Comparison of ENCODE assay signal across 8 cellular contexts in genomic region chr15:99732711-99733267, GRCh38. TPM values are rescaled to one million over a fixed set of nuclear protein-coding genes. Genes with fewer than 3 reads are reported as not detected.
DNase-seq lines count a peak whose midpoint lies in the region; ATAC-seq and TF ChIP-seq lines count a peak whose summit lies in the region.

No MANE protein-coding gene starts in this region.

- 1% methylated on average over 49 of the region's 49 CpGs for WGBS in right cardiac atrium

- peaks cover 12 to 24% (median 16%) of the 10 kb centered on the region in 4 donors for H3K4me1 Mint-ChIP-seq in CD4-positive, alpha-beta memory T cell
- H3K4me1 Mint-ChIP-seq in activated T-helper 1 cell treated with anti-CD3 and anti-CD28 coated beads, Interleukin-12 subunit alpha, Interleukin-12 subunit beta, Interleukin-2, Interleukin-4 antibody, amounts not matched to agents 30 ng/mL and 10 ng/mL and 1 ng/mL, durations not matched to agents 14 hours and 24 hours and 36 hours (ENCODE audit: low read depth) = peaks cover 33% of the 10 kb centered on the region

- peaks cover 3 to 8% of the 10 kb centered on the region in 2 donors for H3K36me3 Mint-ChIP-seq in CD4-positive, alpha-beta memory T cell
- H3K36me3 Mint-ChIP-seq in activated T-helper 1 cell treated with anti-CD3 and anti-CD28 coated beads, Interleukin-12 subunit alpha, Interleukin-12 subunit beta, Interleukin-2, Interleukin-4 antibody, amounts not matched to agents 30 ng/mL and 10 ng/mL and 1 ng/mL, durations not matched to agents 14 hours and 24 hours and 36 hours (ENCODE audit: low read depth) = peaks cover 16% of the 10 kb centered on the region

- peaks cover 13% of the 10 kb centered on the region for H3K36me3 ChIP-seq in CD4-positive, alpha-beta memory T cell (ENCODE audit: insufficient read depth, low read length)
- no peaks in the 10 kb centered on the region for H3K36me3 ChIP-seq in gastrocnemius medialis

- peak in 1 of 5 donors; percentile 8 for DNase-seq in CD4-positive, alpha-beta memory T cell
- DNase-seq in activated T-helper 1 cell treated with anti-CD3 and anti-CD28 coated beads, Interleukin-12 subunit alpha, Interleukin-12 subunit beta, Interleukin-2, Interleukin-4 antibody, amounts not matched to agents 30 ng/mL and 10 ng/mL and 1 ng/mL, durations not matched to agents 14 hours and 24 hours and 36 hours (ENCODE audit: low spot score) = no peak
- DNase-seq in right cardiac atrium (peak in 2 of 3 donors; percentile 48 to 81), gastrocnemius medialis (peak in 1 of 2 donors; percentile 48), midbrain (lab: John Stamatoyannopoulos, UW) (no peak), retina (no peak)

- intact Hi-C loops in CD4-positive, alpha-beta memory T cell (cut with micrococcal nuclease) = loop anchor here (1.0 to 10.0 kb wide), 7 partner anchors 25 to 1080 kb away; partner anchors contain the start of genes ASB7, LINS1, LRRC28 and MEF2A
- intact Hi-C loops in activated T-helper 1 cell treated with anti-CD3 and anti-CD28 coated beads, Interleukin-12 subunit alpha, Interleukin-12 subunit beta, Interleukin-2, Interleukin-4 antibody, amounts not matched to agents 30 ng/mL and 10 ng/mL and 1 ng/mL, durations not matched to agents 14 hours and 24 hours and 36 hours (cut with micrococcal nuclease) = loop anchor here (1.0 to 2.0 kb wide), 6 partner anchors 12 to 870 kb away; partner anchors contain the start of genes ASB7, LINS1, LRRC28 and MEF2A
- intact Hi-C loops in right cardiac atrium (cut with DNase I) (loop anchor here in 1 of 4 donors (10.0 kb wide), 1 partner anchor 448 kb away; no protein-coding TSS in a partner anchor), gastrocnemius medialis (cut with DNase I; ENCODE audit: low total_unique reads) (loop anchor here (2.0 to 10.0 kb wide), 5 partner anchors 14 to 608 kb away; partner anchors contain the start of gene MEF2A)

- no peaks in the 10 kb centered on the region for H3K27me3 Mint-ChIP-seq in CD4-positive, alpha-beta memory T cell
- H3K27me3 Mint-ChIP-seq in activated T-helper 1 cell treated with anti-CD3 and anti-CD28 coated beads, Interleukin-12 subunit alpha, Interleukin-12 subunit beta, Interleukin-2, Interleukin-4 antibody, amounts not matched to agents 30 ng/mL and 10 ng/mL and 1 ng/mL, durations not matched to agents 14 hours and 24 hours and 36 hours (ENCODE audit: insufficient read depth) = no peaks in the 10 kb centered on the region

- no peaks in the 10 kb centered on the region for H3K9me3 ChIP-seq in CD4-positive, alpha-beta memory T cell (ENCODE audit: control insufficient read depth in 1 of 2, low read length in 2 of 2)
- no peaks in the 10 kb centered on the region for H3K9me3 ChIP-seq in right cardiac atrium (ENCODE audit: control insufficient read depth, low read length)
- no peaks in the 10 kb centered on the region for H3K9me3 ChIP-seq in gastrocnemius medialis

- in situ Hi-C loops in gastrocnemius medialis (cut with MboI; ENCODE audit: low sequenced_read_pairs in 4 of 4) = loop anchor here in 2 of 4 donors (25.0 kb wide), 1 partner anchor 620 kb away; the partner anchor contains the start of gene SYNM (in 2 of the 2)

- no peak for TF ChIP-seq POLR2A in gastrocnemius medialis (IDR thresholded peaks at IDR 0.05)

- no peaks in the 10 kb centered on the region for H3K27me3 ChIP-seq in CD4-positive, alpha-beta memory T cell (ENCODE audit: insufficient read depth, low read length)
- H3K27me3 ChIP-seq in right cardiac atrium (ENCODE audit: control insufficient read depth, insufficient read depth) (no peaks in the 10 kb centered on the region), gastrocnemius medialis (no peaks in the 10 kb centered on the region)

- peak overlapping the region; percentile 6 to 67 for H3K4me3 ChIP-seq in CD4-positive, alpha-beta memory T cell (ENCODE audit: low read length in 2 of 2)
- H3K4me3 ChIP-seq in right cardiac atrium (ENCODE audit: low read length) (peak overlapping the region; percentile 78), gastrocnemius medialis (peak overlapping the region; percentile 76 to 98 (median 84))

- H3K9me3 Mint-ChIP-seq in CD4-positive, alpha-beta memory T cell = no peaks in the 10 kb centered on the region
- no peaks in the 10 kb centered on the region for H3K9me3 Mint-ChIP-seq in activated T-helper 1 cell treated with anti-CD3 and anti-CD28 coated beads, Interleukin-12 subunit alpha, Interleukin-12 subunit beta, Interleukin-2, Interleukin-4 antibody, amounts not matched to agents 30 ng/mL and 10 ng/mL and 1 ng/mL, durations not matched to agents 14 hours and 24 hours and 36 hours

- TF ChIP-seq CTCF in gastrocnemius medialis (IDR thresholded peaks at IDR 0.05 in 4 of 5, conservative IDR thresholded peaks at IDR 0.05 in 1 of 5) = no peak

- H3K27ac ChIP-seq in CD4-positive, alpha-beta memory T cell (ENCODE audit: low read depth, low read length) = peak overlapping the region; percentile 46
- peak overlapping the region; percentile 54 for H3K27ac ChIP-seq in right cardiac atrium (ENCODE audit: low read length)
- H3K27ac ChIP-seq in gastrocnemius medialis = peak overlapping the region; percentile 85 to 94 (median 90)

- CTCF ChIA-PET in CD4-positive, alpha-beta memory T cell (lab: Charles Lee; ENCODE audit: partially characterized antibody) = interaction anchor here (1.0 to 3.2 kb wide), 6 partner anchors 16 to 477 kb away, joined by 3 to 18 read pairs (median 4); no protein-coding TSS in a partner anchor

- peak; percentile 20 for ATAC-seq in GM19372 (IDR thresholded peaks at IDR 0.05; ENCODE audit: low read depth, unreplicated experiment)
- peak; percentile 25 for ATAC-seq in HG03432 (IDR thresholded peaks at IDR 0.05; ENCODE audit: unreplicated experiment)
- ATAC-seq in right cardiac atrium = peak; percentile 15 to 21
- ATAC-seq in gastrocnemius medialis = peak; percentile 41 to 47

- H3K4me1 ChIP-seq in CD4-positive, alpha-beta memory T cell (ENCODE audit: insufficient read depth, low read length) = peaks cover 14% of the 10 kb centered on the region
- H3K4me1 ChIP-seq in right cardiac atrium (ENCODE audit: control insufficient read depth, insufficient read depth, low read length) (no peaks in the 10 kb centered on the region), gastrocnemius medialis (peaks cover 33 to 40% of the 10 kb centered on the region in 2 donors)

- POLR2A ChIA-PET in CD4-positive, alpha-beta memory T cell (lab: Charles Lee; ENCODE audit: partially characterized antibody) = interaction anchor here (0.6 to 1.9 kb wide), 14 partner anchors 12 to 1562 kb away, joined by 3 to 21 read pairs (median 5); partner anchors contain the start of genes LRRC28, MEF2A and SNRPA1

- peak overlapping the region; percentile 83 to 95 (median 87) for H3K4me3 Mint-ChIP-seq in CD4-positive, alpha-beta memory T cell
- H3K4me3 Mint-ChIP-seq in activated T-helper 1 cell treated with anti-CD3 and anti-CD28 coated beads, Interleukin-12 subunit alpha, Interleukin-12 subunit beta, Interleukin-2, Interleukin-4 antibody, amounts not matched to agents 30 ng/mL and 10 ng/mL and 1 ng/mL, durations not matched to agents 14 hours and 24 hours and 36 hours = peak overlapping the region; percentile 86

- H3K27ac Mint-ChIP-seq in CD4-positive, alpha-beta memory T cell = peak overlapping the region in 6 of 7 donors; percentile 57 to 88 (median 82)
- H3K27ac Mint-ChIP-seq in activated T-helper 1 cell treated with anti-CD3 and anti-CD28 coated beads, Interleukin-12 subunit alpha, Interleukin-12 subunit beta, Interleukin-2, Interleukin-4 antibody, amounts not matched to agents 30 ng/mL and 10 ng/mL and 1 ng/mL, durations not matched to agents 14 hours and 24 hours and 36 hours = peak overlapping the region; percentile 44

RNA-seq across cellular contexts. Expression of gene LYSMD4, which starts 0.4 kb away (rescaled TPM):
- 10 to 100 TPM; 18.0 to 19.0 TPM for total RNA-seq in CD4-positive, alpha-beta memory T cell
- polyA plus RNA-seq in CD4-positive, alpha-beta memory T cell = 1 to 10 TPM; 4.4 to 6.5 TPM
- total RNA-seq in activated T-helper 1 cell treated with anti-CD3 and anti-CD28 coated beads, Interleukin-12 subunit alpha, Interleukin-12 subunit beta, Interleukin-2, Interleukin-4 antibody, amounts not matched to agents 30 ng/mL and 10 ng/mL and 1 ng/mL, durations not matched to agents 14 hours and 24 hours and 36 hours = 10.1 and 10.3 TPM in 2 replicates
- total RNA-seq in right cardiac atrium (10 to 100 TPM; 12.6 to 19.3 (median 15.7) TPM), gastrocnemius medialis (10 to 100 TPM in 2 of 4 donors, 1 to 10 TPM in 2; 5.1 to 15.8 (median 11.9) TPM)
- 13.2 TPM for polyA plus RNA-seq in right cardiac atrium

Comparison
In these comparisons a context has a peak if more than half of its experiments do, and no peak if none do; other contexts are left out.
1. DNase-seq: peak in right cardiac atrium (2 of 3); none in activated T-helper 1 cell treated with anti-CD3 and anti-CD28 coated beads, Interleukin-12 subunit alpha, Interleukin-12 subunit beta, Interleukin-2, Interleukin-4 antibody, amounts not matched to agents 30 ng/mL and 10 ng/mL and 1 ng/mL, durations not matched to agents 14 hours and 24 hours and 36 hours (single experiment), midbrain (single experiment) and retina (single experiment).
2. Peak in every context shown above with its lines, with median percentiles within 50 percentile points of each other: H3K27ac ChIP-seq, H3K4me3 ChIP-seq and ATAC-seq.